In genomic region chr9:8856686-8857329, GRCh38 we compare ENCODE assay signal across 8 cellular contexts.
A peak's percentile ranks its signal among the peaks of the same experiment; 100 is the strongest.
DNase-seq lines count a peak whose midpoint lies in the region; ATAC-seq and TF ChIP-seq lines count a peak whose summit lies in the region.

No MANE protein-coding gene starts in this region.

- H3K27ac ChIP-seq in ovary = peak overlapping the region; percentile 84 to 91

- TF ChIP-seq CTCF in fibroblast of pulmonary artery (IDR thresholded peaks at IDR 0.05; ENCODE audit: low read length, missing control alignments) (no peak), ovary (IDR thresholded peaks at IDR 0.05) (no peak)

- peak; percentile 22 for DNase-seq in Caki2 (ENCODE audit: low read depth)
- peak; percentile 40 for DNase-seq in NCI-H2227 (lab: John Stamatoyannopoulos, UW; ENCODE audit: unreplicated experiment)
- DNase-seq in fibroblast of pulmonary artery (ENCODE audit: low read depth) = no peak
- no peak for DNase-seq in ovary
- DNase-seq in UCSD-AML1 (lab: John Stamatoyannopoulos, UW; ENCODE audit: unreplicated experiment) = no peak
- no peak for DNase-seq in GM19240 (ENCODE audit: insufficient read length, low spot score)
- DNase-seq in superior temporal gyrus (ENCODE audit: extremely low spot score) = no peak

- 3 to 4% (median 4%) methylated on average over 14 of the region's 14 CpGs for WGBS in ovary, 3 donors

- H3K9me3 ChIP-seq in ovary = no peaks in the 10 kb centered on the region

- no peak for TF ChIP-seq POLR2A in ovary (IDR thresholded peaks at IDR 0.05)

- peaks cover 5% of the 10 kb centered on the region for H3K4me1 ChIP-seq in ovary (ENCODE audit: insufficient read depth)

- ATAC-seq in GM21390 (IDR thresholded peaks at IDR 0.05; ENCODE audit: unreplicated experiment) = no peak

- in situ Hi-C loops in Caki2 (cut with HindIII; ENCODE audit: low pct_unique_long_range_greater_than_20kb, low sequenced_read_pairs) = no loop called here

- H3K27me3 ChIP-seq in ovary = no peaks in the 10 kb centered on the region

- H3K4me3 ChIP-seq in fibroblast of pulmonary artery (replicated peaks; ENCODE audit: low read depth, low read length) (peak overlapping the region; percentile 57), ovary (peak overlapping the region; percentile 51)

- intact Hi-C loops in ovary (cut with DNase I) = loop anchor here in 1 of 4 donors (10.0 kb wide), 1 partner anchor 152 kb away; no protein-coding TSS in a partner anchor

- no peak for TF ChIP-seq EP300 in ovary (IDR thresholded peaks at IDR 0.05)

- H3K36me3 ChIP-seq in ovary = no peaks in the 10 kb centered on the region

Comparison
In these comparisons a context has a peak if more than half of its experiments do, and no peak if none do; other contexts are left out.
1. DNase-seq: peak in Caki2 (single experiment) and NCI-H2227 (single experiment); none in fibroblast of pulmonary artery (single experiment), ovary (0 of 5), UCSD-AML1 (single experiment), GM19240 (single experiment) and superior temporal gyrus (single experiment).